10 cellular contexts compared by ENCODE assay signal in the genomic region with DNA sequence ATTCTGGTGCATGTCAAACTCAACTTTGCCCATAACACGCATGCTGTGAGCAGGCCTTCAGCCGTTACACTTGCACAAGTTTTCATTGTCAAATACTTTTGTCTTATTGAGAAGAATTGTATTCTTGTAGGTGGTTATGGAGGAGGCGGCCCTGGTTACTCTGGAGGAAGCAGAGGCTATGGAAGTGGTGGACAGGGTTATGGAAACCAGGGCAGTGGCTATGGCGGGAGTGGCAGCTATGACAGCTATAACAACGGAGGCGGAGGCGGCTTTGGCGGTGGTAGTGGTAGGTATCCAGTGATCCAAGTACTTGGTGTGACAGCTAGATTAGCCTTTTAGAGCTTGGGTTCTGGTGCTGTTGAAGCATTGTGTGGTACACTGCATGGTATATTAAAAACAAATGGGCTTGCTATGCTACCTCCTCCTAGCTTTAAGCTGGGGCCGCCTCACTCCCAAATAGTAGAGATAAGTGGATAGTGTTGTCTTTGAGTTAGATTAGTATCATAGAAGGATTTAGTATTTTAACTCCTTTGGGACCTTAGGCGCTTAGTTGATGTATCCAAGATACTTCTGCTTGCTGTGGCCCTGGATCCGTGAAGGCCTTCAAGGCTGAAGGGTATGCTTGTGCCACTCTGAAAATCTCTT. TPM values are rescaled to one million over a fixed set of nuclear protein-coding genes. Genes with fewer than 3 reads are reported as not detected.
A peak's percentile ranks its signal among the peaks of the same experiment; 100 is the strongest.
DNase-seq lines count a peak whose midpoint lies in the region; ATAC-seq and TF ChIP-seq lines count a peak whose summit lies in the region.
"Had no signal": no experiment of that assay in that cellular context is flagged by ENCODE, and none has a peak within 500 bp of the region (broad histone marks: within the 10 kb centered on the region; RNA-seq: fewer than 3 reads in every experiment).

No MANE protein-coding gene starts in this region.

- ATAC-seq in mucosa of descending colon = no peak
- no peak for ATAC-seq in GM21786 (IDR thresholded peaks at IDR 0.05; ENCODE audit: unreplicated experiment)

- H3K4me1 ChIP-seq in HEK293 (ENCODE audit: control insufficient read depth, insufficient read depth, low read length) (peaks cover 12% of the 10 kb centered on the region), mucosa of descending colon (ENCODE audit: low read depth) (peaks cover 63% of the 10 kb centered on the region)

- intact Hi-C loops in mucosa of descending colon (cut with DNase I, micrococcal nuclease) (no loop called here), head of caudate nucleus (cut with DNase I) (loop anchor here (5.0 kb wide), 1 partner anchor 44 kb away; a partner anchor contains a TSS)

- DNase-seq in AG04449 (ENCODE audit: low read depth, low spot score) (no peak), astrocyte of the spinal cord (ENCODE audit: low read depth, low spot score) (no peak), mucosa of descending colon (peak in 2 of 3 donors; percentile 58 to 59), dedifferentiated amniotic fluid mesenchymal stem cell (ENCODE audit: extremely low spot score) (no peak), head of caudate nucleus (no peak), activated gamma-delta T cell treated with Interleukin-2 at 50 U/mL for 16 hours (no peak)
- DNase-seq: Kasumi-1 had no signal

- peaks cover 48 to 83% of the 10 kb centered on the region in 2 experiments for H3K36me3 ChIP-seq in HEK293 (ENCODE audit: control insufficient read depth in 2 of 2, insufficient read depth in 1 of 2, low read length in 2 of 2)
- H3K36me3 ChIP-seq in mucosa of descending colon (ENCODE audit: low read depth) = peaks cover 3% of the 10 kb centered on the region

- in situ Hi-C loops in astrocyte of the spinal cord (cut with HindIII; ENCODE audit: low sequenced_read_pairs) = no loop called here

- CTCF ChIA-PET in AG04449 (lab: Yijun Ruan, JAX) = interaction anchor here (1.2 to 4.8 kb wide), 7 partner anchors 11 to 96 kb away, joined by 3 to 42 read pairs (median 9); no protein-coding TSS in a partner anchor
- CTCF ChIA-PET in HEK293 (lab: Yijun Ruan, JAX) = interaction anchor here (0.6 to 3.7 kb wide), 7 partner anchors 30 to 296 kb away, joined by 3 to 27 read pairs (median 3); no protein-coding TSS in a partner anchor

- H3K27ac ChIP-seq in HEK293 (ENCODE audit: extremely low read depth, low read depth, low read length) = peak overlapping the region; percentile 20

- POLR2A ChIA-PET in AG04449 (lab: Yijun Ruan, JAX) = interaction anchor here (1.5 kb wide), 2 partner anchors 9 to 10 kb away, joined by 3 to 4 read pairs; no protein-coding TSS in a partner anchor
- POLR2A ChIA-PET in HEK293 (lab: Yijun Ruan, JAX) = interaction anchor here (0.8 to 1.9 kb wide), 5 partner anchors 9 to 96 kb away, joined by 3 to 8 read pairs (median 4); a partner anchor contains a TSS

- H3K4me3 ChIP-seq in AG04449 (ENCODE audit: low read depth, low read length) = peak overlapping the region; percentile 92
- peak overlapping the region; percentile 99 for H3K4me3 ChIP-seq in HEK293 (ENCODE audit: low read depth, low read length)
- H3K4me3 ChIP-seq in astrocyte of the spinal cord (ENCODE audit: low read depth, low read length) = peak overlapping the region; percentile 97
- H3K4me3 ChIP-seq in mucosa of descending colon = no peak overlapping the region

- H3K9me3 ChIP-seq in HEK293 (ENCODE audit: control insufficient read depth, insufficient read depth, low read depth, low read length) (no peaks in the 10 kb centered on the region), mucosa of descending colon (no peaks in the 10 kb centered on the region)

- TF ChIP-seq CTCF in AG04449 (IDR thresholded peaks at IDR 0.05; ENCODE audit: insufficient read depth, low read length, missing control alignments) (no peak), HEK293 (tag by site-specific recombination; IDR thresholded peaks at IDR 0.05) (no peak), astrocyte of the spinal cord (IDR thresholded peaks at IDR 0.05; ENCODE audit: low read depth, low read length) (no peak), mucosa of descending colon (IDR thresholded peaks at IDR 0.05) (no peak)

TF ChIP-seq in HEK293, 187 proteins besides CTCF, POLR2A, EP300 and RAD21:
- peak; percentile 77 for TF ChIP-seq ZNF600 (tag by site-specific recombination; IDR thresholded peaks at IDR 0.05)
- 0 out of 2 replicates have a peak, but pooled peaks have one; percentile 56 for TF ChIP-seq YY2 (tag by site-specific recombination; IDR thresholded peaks at IDR 0.05)
- peak; percentile 50 for TF ChIP-seq EGR2 (tag by site-specific recombination; IDR thresholded peaks at IDR 0.05; ENCODE audit: low read depth)
- no peak for TF ChIP-seq ZNF302 (tag by site-specific recombination; IDR thresholded peaks at IDR 0.05; ENCODE audit: low read depth)
- no peak for TF ChIP-seq ZNF37A (tag by site-specific recombination; IDR thresholded peaks at IDR 0.05)
- TF ChIP-seq ZNF544 (tag by site-specific recombination; IDR thresholded peaks at IDR 0.05) = no peak
- TF ChIP-seq ZFHX2 (tag by site-specific recombination; conservative IDR thresholded peaks at IDR 0.05) = peak; percentile 54
- no peak for TF ChIP-seq SCRT1 (tag by site-specific recombination; IDR thresholded peaks at IDR 0.05; ENCODE audit: borderline replicate concordance)
- TF ChIP-seq ZNF843 (tag by site-specific recombination; IDR thresholded peaks at IDR 0.05) = no peak

RNA-seq across cellular contexts. Expression of a gene that starts 2.5 kb away (rescaled TPM):
- 100 to 1,000 TPM; 580 to 894 (median 610) TPM for total RNA-seq in mucosa of descending colon

RNA-seq across cellular contexts. Expression of a gene that starts 3.1 kb away (rescaled TPM):
- total RNA-seq in mucosa of descending colon = 10 to 100 TPM; 37.1 to 56.9 (median 50.5) TPM

RNA-seq across cellular contexts. Expression of a gene that starts 17.7 kb away (rescaled TPM):
- under 1 TPM in 2 of 3 donors, not detected in 1; 0.25 to 0.31 TPM for total RNA-seq in mucosa of descending colon
- total RNA-seq: pulmonary artery endothelial cell had no signal

RNA-seq across cellular contexts. Expression of a gene that starts 41.9 kb away (rescaled TPM):
- 100 to 1,000 TPM in 2 of 3 donors, 10 to 100 TPM in 1; 84.0 to 115 (median 104) TPM for total RNA-seq in mucosa of descending colon

Comparison
In these comparisons a context has a peak if more than half of its experiments do, and no peak if none do; other contexts are left out.
1. DNase-seq: peak in mucosa of descending colon (2 of 3); none in AG04449 (single experiment), astrocyte of the spinal cord (single experiment), dedifferentiated amniotic fluid mesenchymal stem cell (single experiment), head of caudate nucleus (0 of 42) and activated gamma-delta T cell treated with Interleukin-2 at 50 U/mL for 16 hours (single experiment).